1 cellular context compared by ENCODE assay signal in the genomic region with DNA sequence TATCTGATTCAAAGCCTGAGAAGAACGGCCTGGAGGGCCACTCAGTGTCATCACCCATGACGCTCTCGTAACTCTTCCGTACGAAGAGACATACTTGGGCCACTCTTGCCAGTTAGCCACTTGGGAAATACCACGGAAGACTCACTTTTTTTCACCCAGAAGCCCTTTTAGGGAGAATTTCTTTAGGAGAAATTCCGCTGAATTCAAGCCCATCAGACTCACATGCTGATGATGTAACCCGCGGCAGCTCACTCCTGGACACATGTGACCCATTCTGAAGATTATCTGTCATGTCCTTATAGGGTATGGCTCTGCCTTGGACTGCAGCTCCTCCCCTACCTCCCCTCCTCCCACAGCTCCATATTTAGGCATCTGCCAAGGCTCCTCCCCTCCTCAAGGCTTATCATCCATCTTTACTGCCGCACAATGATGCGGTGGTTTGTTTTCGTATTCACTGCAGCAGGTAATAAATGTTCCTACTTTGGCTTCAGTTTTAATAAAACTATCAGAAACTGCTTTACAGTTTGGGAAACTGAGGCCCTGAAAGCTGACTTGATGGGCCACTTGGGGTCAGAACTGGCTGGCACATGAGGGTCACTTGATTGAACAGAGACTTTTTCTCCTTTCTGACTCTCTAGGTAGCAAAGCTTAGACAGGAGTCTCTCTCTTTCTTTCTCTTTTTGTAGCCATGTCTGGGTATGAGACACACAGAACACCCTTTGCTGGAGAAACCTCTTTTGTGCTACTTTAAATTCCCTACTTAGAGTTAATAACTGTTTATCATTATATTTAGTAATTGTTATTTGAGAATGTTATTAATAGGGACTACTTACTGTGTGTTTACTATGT.
TF ChIP-seq lines count a peak whose summit lies in the region.

No MANE protein-coding gene starts in this region.

TF ChIP-seq in K562, 482 proteins besides CTCF, POLR2A, EP300 and RAD21 (continued from another document and continues in another):
- TF ChIP-seq, protein P1, sequence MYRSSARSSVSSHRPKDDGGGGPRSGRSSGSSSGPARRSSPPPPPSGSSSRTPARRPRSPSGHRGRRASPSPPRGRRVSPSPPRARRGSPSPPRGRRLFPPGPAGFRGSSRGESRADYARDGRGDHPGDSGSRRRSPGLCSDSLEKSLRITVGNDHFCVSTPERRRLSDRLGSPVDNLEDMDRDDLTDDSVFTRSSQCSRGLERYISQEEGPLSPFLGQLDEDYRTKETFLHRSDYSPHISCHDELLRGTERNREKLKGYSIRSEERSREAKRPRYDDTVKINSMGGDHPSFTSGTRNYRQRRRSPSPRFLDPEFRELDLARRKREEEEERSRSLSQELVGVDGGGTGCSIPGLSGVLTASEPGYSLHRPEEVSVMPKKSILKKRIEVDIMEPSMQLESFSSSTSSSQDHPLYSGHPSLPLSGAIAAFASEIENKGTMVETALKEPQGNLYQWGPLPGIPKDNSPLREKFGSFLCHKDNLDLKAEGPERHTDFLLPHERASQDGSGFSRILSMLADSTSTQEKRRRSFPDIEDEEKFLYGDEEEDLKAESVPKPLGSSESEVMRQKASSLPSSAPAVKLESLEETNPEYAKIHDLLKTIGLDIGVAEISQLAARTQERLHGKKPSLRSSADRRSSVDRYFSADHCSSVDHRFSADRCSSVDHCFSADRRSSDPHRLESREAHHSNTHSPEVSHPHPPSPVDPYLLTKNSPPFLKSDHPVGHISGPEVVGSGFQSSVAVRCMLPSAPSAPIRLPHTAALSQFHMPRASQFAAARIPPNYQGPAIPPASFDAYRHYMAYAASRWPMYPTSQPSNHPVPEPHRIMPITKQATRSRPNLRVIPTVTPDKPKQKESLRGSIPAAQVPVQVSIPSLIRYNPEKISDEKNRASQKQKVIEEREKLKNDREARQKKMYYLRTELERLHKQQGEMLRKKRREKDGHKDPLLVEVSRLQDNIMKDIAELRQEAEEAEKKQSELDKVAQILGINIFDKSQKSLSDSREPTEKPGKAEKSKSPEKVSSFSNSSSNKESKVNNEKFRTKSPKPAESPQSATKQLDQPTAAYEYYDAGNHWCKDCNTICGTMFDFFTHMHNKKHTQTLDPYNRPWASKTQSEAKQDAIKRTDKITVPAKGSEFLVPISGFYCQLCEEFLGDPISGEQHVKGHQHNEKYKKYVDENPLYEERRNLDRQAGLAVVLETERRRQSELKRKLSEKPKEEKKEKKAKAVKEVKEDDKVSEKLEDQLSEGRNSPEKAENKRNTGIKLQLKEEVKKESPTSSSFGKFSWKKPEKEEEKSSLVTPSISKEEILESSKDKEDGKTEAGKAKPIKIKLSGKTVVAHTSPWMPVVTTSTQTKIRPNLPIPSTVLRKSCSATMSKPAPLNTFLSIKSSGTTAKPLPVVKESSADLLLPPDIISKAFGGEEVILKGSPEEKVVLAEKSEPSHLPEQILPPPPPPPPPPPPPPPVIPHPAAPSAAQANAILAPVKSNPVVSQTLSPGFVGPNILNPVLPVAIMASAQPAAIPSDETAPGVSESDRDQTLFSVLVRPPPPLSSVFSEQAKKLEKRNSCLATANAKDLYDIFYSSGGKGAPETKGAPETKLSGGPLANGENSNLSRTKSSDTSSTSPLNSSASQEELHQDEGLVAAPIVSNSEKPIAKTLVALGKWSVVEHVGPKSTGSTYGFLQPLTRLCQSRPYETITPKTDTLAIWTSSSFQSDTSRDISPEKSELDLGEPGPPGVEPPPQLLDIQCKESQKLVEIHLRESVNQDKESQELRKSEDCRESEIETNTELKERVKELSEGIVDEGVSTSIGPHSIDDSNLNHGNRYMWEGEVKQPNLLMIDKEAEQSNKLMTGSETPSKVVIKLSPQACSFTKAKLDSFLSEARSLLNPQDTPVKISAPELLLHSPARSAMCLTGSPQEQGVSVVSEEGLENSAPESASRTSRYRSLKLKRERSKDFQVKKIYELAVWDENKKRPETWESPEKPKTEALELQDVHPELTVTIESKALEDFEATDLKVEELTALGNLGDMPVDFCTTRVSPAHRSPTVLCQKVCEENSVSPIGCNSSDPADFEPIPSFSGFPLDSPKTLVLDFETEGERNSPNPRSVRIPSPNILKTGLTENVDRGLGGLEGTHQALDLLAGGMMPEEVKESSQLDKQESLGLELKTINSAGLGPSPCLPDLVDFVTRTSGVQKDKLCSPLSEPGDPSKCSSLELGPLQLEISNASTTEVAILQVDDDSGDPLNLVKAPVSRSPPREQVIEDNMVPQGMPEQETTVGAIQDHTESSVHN (IDR thresholded peaks at IDR 0.05; ENCODE audit: borderline replicate concordance in 1 of 2, low read depth in 1 of 2) = peak in 1 of 2 experiments; percentile 89; a peak in 2 of 4 replicates
- TF ChIP-seq ZNF316 (IDR thresholded peaks at IDR 0.05) (no peak), CBFA2T2 (conservative IDR thresholded peaks at IDR 0.05) (0 out of 2 replicates have a peak, but pooled peaks have one; percentile 9), ATF1 (CRISPR knock-in tag; IDR thresholded peaks at IDR 0.05) (no peak), ATF1 (tag; IDR thresholded peaks at IDR 0.05) (peak; percentile 88), CBX1 (IDR thresholded peaks at IDR 0.05; ENCODE audit: low read depth) (no peak), ZNF121 (CRISPR knock-in tag; conservative IDR thresholded peaks at IDR 0.05) (no peak), SIX5 (IDR thresholded peaks at IDR 0.05; ENCODE audit: borderline replicate concordance in 1 of 2, insufficient read depth in 1 of 2, low read depth in 1 of 2, low read length in 2 of 2) (no peak), NCOA2 (IDR thresholded peaks at IDR 0.05; ENCODE audit: partially characterized antibody in 2 of 2) (no peak), FOXM1 (IDR thresholded peaks at IDR 0.05; ENCODE audit: low read depth) (0 out of 2 replicates have a peak, but pooled peaks have one; percentile 14), FOXM1 (CRISPR knock-in tag; IDR thresholded peaks at IDR 0.05; ENCODE audit: low read depth) (no peak), FOXP4 (CRISPR knock-in tag; IDR thresholded peaks at IDR 0.05; ENCODE audit: borderline replicate concordance) (no peak), CREBBP (IDR thresholded peaks at IDR 0.05; ENCODE audit: low read depth, low read length) (no peak), PYGO2 (tag; IDR thresholded peaks at IDR 0.05) (no peak), E4F1 (CRISPR knock-in tag; IDR thresholded peaks at IDR 0.05; ENCODE audit: borderline replicate concordance) (peak; percentile 60; the same call in 1 of the 2 replicates), ZNF24 (IDR thresholded peaks at IDR 0.05) (no peak), CHAMP1 (IDR thresholded peaks at IDR 0.05) (no peak), ARHGAP35 (IDR thresholded peaks at IDR 0.05; ENCODE audit: partially characterized antibody) (no peak), BRF1 (IDR thresholded peaks at IDR 0.05; ENCODE audit: borderline replicate concordance, extremely low read depth, insufficient read length) (no peak), HDAC1 (IDR thresholded peaks at IDR 0.05) (no peak), ZNF699 (CRISPR knock-in tag; IDR thresholded peaks at IDR 0.05; ENCODE audit: insufficient replicate concordance) (no peak), CBX2 (IDR thresholded peaks at IDR 0.05; ENCODE audit: insufficient read depth, low read length, poor library complexity, severe bottlenecking) (no peak), CREM (IDR thresholded peaks at IDR 0.05; ENCODE audit: low read depth) (peak; percentile 85), GTF2F1 (IDR thresholded peaks at IDR 0.05; ENCODE audit: low read depth, low read length) (peak; percentile 36), NONO (IDR thresholded peaks at IDR 0.05; ENCODE audit: low read depth in 2 of 2, low read length in 1 of 2) (no peak), RFX7 (CRISPR knock-in tag; IDR thresholded peaks at IDR 0.05) (no peak), ADNP (tag; IDR thresholded peaks at IDR 0.05) (no peak; the same call in 1 of the 2 replicates), MCM2 (IDR thresholded peaks at IDR 0.05; ENCODE audit: low read depth) (no peak), FUS (optimal IDR thresholded peaks at IDR 0.05; ENCODE audit: low read depth, low read length) (no peak), RBM15 (IDR thresholded peaks at IDR 0.05; ENCODE audit: insufficient read depth, low read length) (no peak), CGGBP1 (CRISPR knock-in tag; IDR thresholded peaks at IDR 0.05) (no peak), CHD2 (IDR thresholded peaks at IDR 0.05; ENCODE audit: low read depth, low read length) (peak; percentile 20), BDP1 (IDR thresholded peaks at IDR 0.05; ENCODE audit: insufficient read depth, insufficient read length) (no peak), ZNF57 (CRISPR knock-in tag; IDR thresholded peaks at IDR 0.05) (no peak), NRF1 (conservative IDR thresholded peaks at IDR 0.05 in 1 of 2, IDR thresholded peaks at IDR 0.05 in 1 of 2) (peak; percentile 21 to 52; a peak in 2 of 4 replicates), PHB2 (IDR thresholded peaks at IDR 0.05; ENCODE audit: low read depth) (no peak)
- TF ChIP-seq, protein P2, sequence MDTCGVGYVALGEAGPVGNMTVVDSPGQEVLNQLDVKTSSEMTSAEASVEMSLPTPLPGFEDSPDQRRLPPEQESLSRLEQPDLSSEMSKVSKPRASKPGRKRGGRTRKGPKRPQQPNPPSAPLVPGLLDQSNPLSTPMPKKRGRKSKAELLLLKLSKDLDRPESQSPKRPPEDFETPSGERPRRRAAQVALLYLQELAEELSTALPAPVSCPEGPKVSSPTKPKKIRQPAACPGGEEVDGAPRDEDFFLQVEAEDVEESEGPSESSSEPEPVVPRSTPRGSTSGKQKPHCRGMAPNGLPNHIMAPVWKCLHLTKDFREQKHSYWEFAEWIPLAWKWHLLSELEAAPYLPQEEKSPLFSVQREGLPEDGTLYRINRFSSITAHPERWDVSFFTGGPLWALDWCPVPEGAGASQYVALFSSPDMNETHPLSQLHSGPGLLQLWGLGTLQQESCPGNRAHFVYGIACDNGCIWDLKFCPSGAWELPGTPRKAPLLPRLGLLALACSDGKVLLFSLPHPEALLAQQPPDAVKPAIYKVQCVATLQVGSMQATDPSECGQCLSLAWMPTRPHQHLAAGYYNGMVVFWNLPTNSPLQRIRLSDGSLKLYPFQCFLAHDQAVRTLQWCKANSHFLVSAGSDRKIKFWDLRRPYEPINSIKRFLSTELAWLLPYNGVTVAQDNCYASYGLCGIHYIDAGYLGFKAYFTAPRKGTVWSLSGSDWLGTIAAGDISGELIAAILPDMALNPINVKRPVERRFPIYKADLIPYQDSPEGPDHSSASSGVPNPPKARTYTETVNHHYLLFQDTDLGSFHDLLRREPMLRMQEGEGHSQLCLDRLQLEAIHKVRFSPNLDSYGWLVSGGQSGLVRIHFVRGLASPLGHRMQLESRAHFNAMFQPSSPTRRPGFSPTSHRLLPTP (IDR thresholded peaks at IDR 0.05; ENCODE audit: borderline replicate concordance, extremely low read depth, insufficient read length) = no peak
- TF ChIP-seq, protein P3, sequence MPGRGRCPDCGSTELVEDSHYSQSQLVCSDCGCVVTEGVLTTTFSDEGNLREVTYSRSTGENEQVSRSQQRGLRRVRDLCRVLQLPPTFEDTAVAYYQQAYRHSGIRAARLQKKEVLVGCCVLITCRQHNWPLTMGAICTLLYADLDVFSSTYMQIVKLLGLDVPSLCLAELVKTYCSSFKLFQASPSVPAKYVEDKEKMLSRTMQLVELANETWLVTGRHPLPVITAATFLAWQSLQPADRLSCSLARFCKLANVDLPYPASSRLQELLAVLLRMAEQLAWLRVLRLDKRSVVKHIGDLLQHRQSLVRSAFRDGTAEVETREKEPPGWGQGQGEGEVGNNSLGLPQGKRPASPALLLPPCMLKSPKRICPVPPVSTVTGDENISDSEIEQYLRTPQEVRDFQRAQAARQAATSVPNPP (IDR thresholded peaks at IDR 0.05; ENCODE audit: borderline replicate concordance, insufficient read depth, insufficient read length) = no peak
